17 cellular contexts compared by ENCODE assay signal in genomic region chr10:96488161-96488935, GRCh38. TPM values are rescaled to one million over a fixed set of nuclear protein-coding genes. Genes with fewer than 3 reads are reported as not detected.
"Had no signal": no experiment of that assay in that cellular context is flagged by ENCODE, and none has a peak within 500 bp of the region (broad histone marks: within the 10 kb centered on the region; RNA-seq: fewer than 3 reads in every experiment).

No MANE protein-coding gene starts in this region.

- H3K9me3 Mint-ChIP-seq: activated CD4-positive, alpha-beta memory T cell treated with anti-CD3 and anti-CD28 coated beads, Interleukin-2, amount 10 ng/mL, durations not matched to agents 7 days and 5 days; activated T-cell treated with anti-CD3 and anti-CD28 coated beads, Interleukin-2, amount 50 U/mL, for 4 hours had no signal

- DNase-seq: activated CD4-positive, alpha-beta memory T cell treated with anti-CD3 and anti-CD28 coated beads, Interleukin-2, amount 10 ng/mL, durations not matched to agents 7 days and 5 days; activated CD4-positive, alpha-beta T cell treated with anti-CD3 and anti-CD28 coated beads for 36 hours; activated gamma-delta T cell treated with Interleukin-2 at 50 U/mL for 16 hours; activated T-cell treated with anti-CD3 and anti-CD28 coated beads, Interleukin-2, amount 50 U/mL, for 4 hours; amniotic stem cell; heart left ventricle; pancreas; stimulated activated CD4-positive, alpha-beta T cell treated with anti-CD3 and anti-CD28 coated beads, Interleukin-12 subunit alpha, Interleukin-12 subunit beta, amount 100 ng/mL, for 4 hours; stimulated activated naive CD4-positive, alpha-beta T cell; T-helper 17 cell; WERI-Rb-1 had no signal

- H3K4me1 ChIP-seq: breast epithelium, heart left ventricle, pancreas, tibial nerve had no signal

- ATAC-seq: activated CD4-positive, alpha-beta T cell treated with anti-CD3 and anti-CD28 coated beads for 36 hours; activated T-cell treated with anti-CD3 and anti-CD28 coated beads, Interleukin-2, amount 50 U/mL, for 4 hours; heart left ventricle; pancreas; T-helper 17 cell had no signal

- H3K4me1 Mint-ChIP-seq: activated CD4-positive, alpha-beta memory T cell treated with anti-CD3 and anti-CD28 coated beads, Interleukin-2, amount 10 ng/mL, durations not matched to agents 7 days and 5 days; activated CD4-positive, alpha-beta T cell treated with anti-CD3 and anti-CD28 coated beads for 36 hours; T-helper 17 cell had no signal

- H3K27ac Mint-ChIP-seq: activated CD4-positive, alpha-beta memory T cell treated with anti-CD3 and anti-CD28 coated beads, Interleukin-2, amount 10 ng/mL, durations not matched to agents 7 days and 5 days; activated CD4-positive, alpha-beta T cell treated with anti-CD3 and anti-CD28 coated beads for 36 hours; activated naive CD8-positive, alpha-beta T cell; T-helper 17 cell had no signal

- H3K36me3 Mint-ChIP-seq: activated naive CD8-positive, alpha-beta T cell had no signal

- H3K27ac ChIP-seq: breast epithelium, epithelial cell of prostate, heart left ventricle, pancreas, tibial nerve, WERI-Rb-1 had no signal

- H3K9me3 ChIP-seq: breast epithelium, heart left ventricle, pancreas, tibial nerve had no signal

- H3K27me3 ChIP-seq: breast epithelium, heart left ventricle, pancreas, tibial nerve had no signal

- H3K4me3 Mint-ChIP-seq: activated CD4-positive, alpha-beta memory T cell treated with anti-CD3 and anti-CD28 coated beads, Interleukin-2, amount 10 ng/mL, durations not matched to agents 7 days and 5 days; activated CD4-positive, alpha-beta T cell treated with anti-CD3 and anti-CD28 coated beads for 36 hours; activated naive CD8-positive, alpha-beta T cell; activated T-cell treated with anti-CD3 and anti-CD28 coated beads, Interleukin-2, amount 50 U/mL, for 4 hours; T-helper 17 cell had no signal

- H3K4me3 ChIP-seq: breast epithelium, heart left ventricle, lung, pancreas, tibial nerve had no signal

- H3K36me3 ChIP-seq: breast epithelium, heart left ventricle, pancreas, tibial nerve, WERI-Rb-1 had no signal

RNA-seq across cellular contexts. Expression of gene TLL2, which starts 25.4 kb away (rescaled TPM):
- total RNA-seq: activated CD4-positive, alpha-beta memory T cell treated with anti-CD3 and anti-CD28 coated beads, Interleukin-2, amount 10 ng/mL, durations not matched to agents 7 days and 5 days; activated T-cell treated with anti-CD3 and anti-CD28 coated beads, Interleukin-2, amount 50 U/mL, for 4 hours; subcutaneous adipose tissue; T-helper 17 cell had no signal
